Comparison of ENCODE assay signal across 8 cellular contexts in the genomic region with DNA sequence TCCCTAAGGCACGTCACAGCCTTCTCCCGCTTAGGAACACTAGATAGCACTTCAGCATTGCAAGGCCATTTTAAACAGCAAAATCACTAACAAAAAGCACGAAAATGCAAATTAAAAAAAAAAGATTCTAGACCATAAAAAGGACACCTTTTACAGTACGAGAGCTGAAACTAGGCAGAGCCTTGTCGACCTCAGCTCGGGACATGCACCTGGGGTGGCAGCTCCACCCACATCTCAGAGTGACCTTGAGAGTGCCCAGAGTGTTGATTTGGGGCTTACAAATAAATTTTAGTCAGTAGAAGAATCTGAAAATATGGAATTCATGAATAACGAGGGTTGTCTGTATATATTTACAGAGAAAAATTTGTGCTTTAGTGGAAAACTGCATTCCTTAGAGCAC. TPM values are rescaled to one million over a fixed set of nuclear protein-coding genes. Genes with fewer than 3 reads are reported as not detected.
DNase-seq lines count a peak whose midpoint lies in the region; TF ChIP-seq lines count a peak whose summit lies in the region.

No MANE protein-coding gene starts in this region.

- H3K36me3 ChIP-seq in colonic mucosa: no peaks in the 10 kb centered on the region
- H3K36me3 ChIP-seq in uterus: no peaks in the 10 kb centered on the region

- peaks cover 0 to 6% (median under 1%) of the 10 kb centered on the region in 7 donors for H3K9me3 Mint-ChIP-seq in CD14-positive monocyte
- H3K9me3 Mint-ChIP-seq in nephron: no peaks in the 10 kb centered on the region

- TF ChIP-seq CTCF in CD14-positive monocyte (IDR thresholded peaks at IDR 0.05) (no peak), LNCaP clone FGC (IDR thresholded peaks at IDR 0.05; ENCODE audit: control insufficient read depth, extremely low read depth, insufficient read depth) (no peak), colonic mucosa (IDR thresholded peaks at IDR 0.05) (no peak), nephron (IDR thresholded peaks at IDR 0.05; ENCODE audit: unreplicated experiment in 3 of 3) (no peak), uterus (IDR thresholded peaks at IDR 0.05) (no peak)

- H3K4me1 ChIP-seq in colonic mucosa (peaks cover 6% of the 10 kb centered on the region), uterus (no peaks in the 10 kb centered on the region)

- H3K27ac ChIP-seq in colonic mucosa (no peak overlapping the region), uterus (peak overlapping the region in 1 of 2 donors; percentile 98)

- H3K36me3 Mint-ChIP-seq in CD14-positive monocyte (peaks cover 25 to 26% of the 10 kb centered on the region in 2 donors), nephron (ENCODE audit: low read depth) (peaks cover 19% of the 10 kb centered on the region)

- peak overlapping the region in 1 of 2 donors; percentile 89 for H3K9ac ChIP-seq in colonic mucosa (ENCODE audit: low read depth in 2 of 2, low read length in 2 of 2)

- H3K4me3 Mint-ChIP-seq in CD14-positive monocyte: peak overlapping the region; percentile 96 to 97
- H3K4me3 Mint-ChIP-seq in nephron: peak overlapping the region; percentile 86 to 88 (median 86)

- no peaks in the 10 kb centered on the region for H3K27me3 ChIP-seq in colonic mucosa
- H3K27me3 ChIP-seq in uterus: no peaks in the 10 kb centered on the region

- H3K4me1 Mint-ChIP-seq in CD14-positive monocyte (peaks cover 20% of the 10 kb centered on the region), nephron (peaks cover 26% of the 10 kb centered on the region)

- DNase-seq in CD14-positive monocyte (ENCODE audit: low spot score): no peak
- no peak for DNase-seq in LNCaP clone FGC (ENCODE audit: low read depth)
- peak; percentile 40 for DNase-seq in colonic mucosa
- DNase-seq in islet precursor cell: no peak
- DNase-seq in uterus: no peak
- DNase-seq in NCI-H1694 treated with DMSO at 0.1 percent for 48 hours (lab: John Stamatoyannopoulos, UW): no peak
- no peak for DNase-seq in NCI-H1694 (lab: John Stamatoyannopoulos, UW)

- H3K9me3 ChIP-seq in colonic mucosa (no peaks in the 10 kb centered on the region), uterus (no peaks in the 10 kb centered on the region)

- no peak for TF ChIP-seq POLR2A in uterus (IDR thresholded peaks at IDR 0.05)

- intact Hi-C loops in CD14-positive monocyte (cut with micrococcal nuclease): no loop called here
- intact Hi-C loops in colonic mucosa (cut with DNase I): no loop called here
- intact Hi-C loops in uterus (cut with DNase I; ENCODE audit: low total_unique reads): no loop called here

- H3K4me3 ChIP-seq in LNCaP clone FGC (ENCODE audit: low read depth, low read length) (peak overlapping the region; percentile 82), colonic mucosa (peak overlapping the region; percentile 66), uterus (peak overlapping the region in 1 of 2 donors; percentile 85)

- H3K27ac Mint-ChIP-seq in CD14-positive monocyte (no peak overlapping the region), nephron (peak overlapping the region; percentile 23 to 71 (median 66))

- H3K27me3 Mint-ChIP-seq in CD14-positive monocyte (ENCODE audit: low read depth in 3 of 3) (peaks cover 2 to 8% (median 6%) of the 10 kb centered on the region in 3 donors), nephron (ENCODE audit: low read depth) (peaks cover 3% of the 10 kb centered on the region)

RNA-seq across cellular contexts. Expression of a gene that starts 1.1 kb away (rescaled TPM):
- polyA plus RNA-seq in CD14-positive monocyte: 100 to 1,000 TPM; 112 TPM
- total RNA-seq in colonic mucosa (100 to 1,000 TPM; 102 to 160 TPM), uterus (100 to 1,000 TPM in 2 of 4 donors, 10 to 100 TPM in 2; 34.2 to 134 (median 91.1) TPM)

RNA-seq across cellular contexts. Expression of a gene that starts 38.2 kb away (rescaled TPM):
- 1 to 10 TPM; 5.9 to 6.8 TPM for polyA plus RNA-seq in CD14-positive monocyte
- total RNA-seq in colonic mucosa: 10 to 100 TPM; 45.5 to 65.7 TPM
- 10 to 100 TPM; 13.1 to 44.8 (median 28.9) TPM for total RNA-seq in uterus

RNA-seq across cellular contexts. Expression of a gene that starts 58.1 kb away (rescaled TPM):
- 10 to 100 TPM in 1 of 2 donors, 1 to 10 TPM in 1; 8.8 to 10.9 TPM for polyA plus RNA-seq in CD14-positive monocyte
- 10 to 100 TPM in 1 of 2 donors, 1 to 10 TPM in 1; 8.9 to 12.8 TPM for total RNA-seq in colonic mucosa
- total RNA-seq in uterus: 10 to 100 TPM in 3 of 4 donors, 1 to 10 TPM in 1; 5.1 to 23.8 (median 16.5) TPM

Comparison
In these comparisons a context has a peak if more than half of its experiments do, and no peak if none do; other contexts are left out.
1. H3K27ac Mint-ChIP-seq: peak in nephron (3 of 3); none in CD14-positive monocyte (0 of 7).